14 cellular contexts compared by ENCODE assay signal in the genomic region with DNA sequence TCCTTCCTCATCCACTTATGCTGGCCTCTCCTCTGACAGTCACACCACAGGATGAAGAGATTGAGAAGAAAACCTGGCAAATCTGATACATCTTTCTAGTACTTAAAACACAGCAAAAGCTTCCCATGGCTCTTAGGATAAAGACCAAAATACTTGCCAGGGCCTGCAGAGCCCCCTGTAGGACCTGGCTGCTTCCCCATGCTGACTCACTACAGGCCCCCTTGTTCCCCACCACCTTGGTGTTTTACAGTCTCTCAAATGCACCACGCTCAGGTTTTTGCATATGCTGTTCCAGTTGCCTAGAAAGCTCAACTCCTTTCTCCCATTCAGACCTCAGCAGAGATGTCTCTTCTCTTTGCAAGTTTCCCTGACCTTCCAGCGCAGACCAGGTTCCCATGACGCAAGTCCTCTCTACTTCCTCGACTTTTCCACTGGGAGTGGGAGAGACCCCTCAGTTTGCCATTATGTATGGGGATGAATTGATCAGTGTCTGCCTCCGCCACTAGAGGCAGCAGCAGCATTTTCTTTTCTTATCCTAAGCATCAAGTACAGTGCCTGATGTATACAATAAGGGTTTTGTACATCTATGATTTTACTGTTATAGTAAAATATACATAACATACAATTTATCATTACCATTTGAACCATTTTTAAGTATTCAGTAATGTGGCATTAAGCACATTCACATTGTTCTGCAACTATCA.
DNase-seq lines count a peak whose midpoint lies in the region; ATAC-seq and TF ChIP-seq lines count a peak whose summit lies in the region.
"Had no signal": no experiment of that assay in that cellular context is flagged by ENCODE, and none has a peak within 500 bp of the region (broad histone marks: within the 10 kb centered on the region; RNA-seq: fewer than 3 reads in every experiment).

No MANE protein-coding gene starts in this region.

- H3K9me3 Mint-ChIP-seq in chondrocyte (ENCODE audit: low read depth), result no peaks in the 10 kb centered on the region
- H3K9me3 Mint-ChIP-seq in neural crest cell, result no peaks in the 10 kb centered on the region
- H3K9me3 Mint-ChIP-seq: activated CD4-positive, alpha-beta memory T cell treated with anti-CD3 and anti-CD28 coated beads for 36 hours; activated naive CD4-positive, alpha-beta T cell treated with anti-CD3 and anti-CD28 coated beads for 36 hours had no signal

- H3K36me3 Mint-ChIP-seq in chondrocyte (ENCODE audit: low read depth) (no peaks in the 10 kb centered on the region), neural crest cell (ENCODE audit: low read depth) (no peaks in the 10 kb centered on the region)
- H3K36me3 Mint-ChIP-seq: activated CD4-positive, alpha-beta memory T cell treated with anti-CD3 and anti-CD28 coated beads for 36 hours had no signal

- no peak overlapping the region for H3K4me3 Mint-ChIP-seq in chondrocyte (ENCODE audit: unreplicated experiment)
- no peak overlapping the region for H3K4me3 Mint-ChIP-seq in neural crest cell
- H3K4me3 Mint-ChIP-seq: activated CD4-positive, alpha-beta memory T cell treated with anti-CD3 and anti-CD28 coated beads for 36 hours; activated naive CD4-positive, alpha-beta T cell treated with anti-CD3 and anti-CD28 coated beads for 36 hours had no signal

- DNase-seq in chondrocyte (ENCODE audit: low spot score) (no peak), neural crest cell (ENCODE audit: low read depth, low spot score) (no peak), NCI-H187 (lab: John Stamatoyannopoulos, UW) (no peak), 8988T (no peak), left cardiac atrium (no peak)
- DNase-seq: activated CD4-positive, alpha-beta memory T cell treated with anti-CD3 and anti-CD28 coated beads for 36 hours; activated naive CD4-positive, alpha-beta T cell treated with anti-CD3 and anti-CD28 coated beads for 36 hours; NCI-H1092 treated with DMSO at 0.1 percent for 48 hours; NCI-H526 treated with DMSO at 0.1 percent for 48 hours; pancreas; stimulated activated CD4-positive, alpha-beta T cell treated with anti-CD3 and anti-CD28 coated beads, Interleukin-2, amount 100 ng/mL, for 24 hours; stimulated activated naive CD8-positive, alpha-beta T cell treated with anti-CD3 and anti-CD28 coated beads, Interleukin-15, Interleukin-2, amounts not matched to agents 100 U/mL and 50 U/mL, for 24 hours had no signal

- TF ChIP-seq CTCF in GM12872 (IDR thresholded peaks at IDR 0.05; ENCODE audit: insufficient read depth, low read depth, low read length) (peak; percentile 47; the same call in 2 of the 3 replicates), LNCAP (IDR thresholded peaks at IDR 0.05) (peak; percentile 52), chondrocyte (IDR thresholded peaks at IDR 0.05) (peak; percentile 55), neural crest cell (conservative IDR thresholded peaks at IDR 0.05) (peak; percentile 50)

- ATAC-seq in left cardiac atrium, result no peak
- ATAC-seq: pancreas; stimulated activated naive CD8-positive, alpha-beta T cell treated with anti-CD3 and anti-CD28 coated beads, Interleukin-15, Interleukin-2, amounts not matched to agents 100 U/mL and 50 U/mL, for 24 hours had no signal

- H3K27me3 Mint-ChIP-seq in chondrocyte (ENCODE audit: low read depth) (peaks cover 11% of the 10 kb centered on the region), neural crest cell (ENCODE audit: low read depth) (no peaks in the 10 kb centered on the region)
- H3K27me3 Mint-ChIP-seq: activated CD4-positive, alpha-beta memory T cell treated with anti-CD3 and anti-CD28 coated beads for 36 hours had no signal

- intact Hi-C loops in left cardiac atrium (cut with DNase I), result loop anchor here in 1 of 2 donors (10.0 kb wide), 1 partner anchor 245 kb away; no protein-coding TSS in a partner anchor

- no peak overlapping the region for H3K27ac Mint-ChIP-seq in chondrocyte (ENCODE audit: unreplicated experiment)
- H3K27ac Mint-ChIP-seq in neural crest cell (ENCODE audit: unreplicated experiment), result no peak overlapping the region
- H3K27ac Mint-ChIP-seq: activated CD4-positive, alpha-beta memory T cell treated with anti-CD3 and anti-CD28 coated beads for 36 hours; activated naive CD4-positive, alpha-beta T cell treated with anti-CD3 and anti-CD28 coated beads for 36 hours had no signal

- peaks cover 8% of the 10 kb centered on the region for H3K4me1 Mint-ChIP-seq in chondrocyte (ENCODE audit: low read depth)
- peaks cover 6% of the 10 kb centered on the region for H3K4me1 Mint-ChIP-seq in neural crest cell
